In genomic region chr3:167798443-167798842, GRCh38 we compare ENCODE assay signal across 19 cellular contexts.
DNase-seq lines count a peak whose midpoint lies in the region; ATAC-seq and TF ChIP-seq lines count a peak whose summit lies in the region.
"Had no signal": no experiment of that assay in that cellular context is flagged by ENCODE, and none has a peak within 500 bp of the region (broad histone marks: within the 10 kb centered on the region; RNA-seq: fewer than 3 reads in every experiment).

No MANE protein-coding gene starts in this region.

- H3K4me1 Mint-ChIP-seq in activated CD8-positive, alpha-beta memory T cell treated with anti-CD3 and anti-CD28 coated beads, Interleukin-2, amount 10 ng/mL, durations not matched to agents 7 days and 5 days = no peaks in the 10 kb centered on the region
- H3K4me1 Mint-ChIP-seq: activated CD4-positive, alpha-beta T cell treated with anti-CD3 and anti-CD28 coated beads, Interleukin-2, amount 10 ng/mL, durations not matched to agents 7 days and 5 days; activated naive CD4-positive, alpha-beta T cell treated with anti-CD3 and anti-CD28 coated beads, Interleukin-2, amount 10 ng/mL, durations not matched to agents 7 days and 5 days; CD8-positive, alpha-beta memory T cell; neural progenitor cell had no signal

- intact Hi-C loops in right cardiac atrium (cut with DNase I) = no loop called here
- intact Hi-C loops in psoas muscle (cut with DNase I) = no loop called here

- H3K9me3 ChIP-seq in right cardiac atrium (ENCODE audit: control insufficient read depth, low read length) (no peaks in the 10 kb centered on the region), psoas muscle (no peaks in the 10 kb centered on the region)

- H3K27me3 Mint-ChIP-seq in activated CD8-positive, alpha-beta memory T cell treated with anti-CD3 and anti-CD28 coated beads, Interleukin-2, amount 10 ng/mL, durations not matched to agents 7 days and 5 days = no peaks in the 10 kb centered on the region
- H3K27me3 Mint-ChIP-seq: activated CD4-positive, alpha-beta T cell treated with anti-CD3 and anti-CD28 coated beads, Interleukin-2, amount 10 ng/mL, durations not matched to agents 7 days and 5 days; activated naive CD4-positive, alpha-beta T cell treated with anti-CD3 and anti-CD28 coated beads, Interleukin-2, amount 10 ng/mL, durations not matched to agents 7 days and 5 days; CD8-positive, alpha-beta memory T cell had no signal

- H3K27ac Mint-ChIP-seq in activated CD8-positive, alpha-beta memory T cell treated with anti-CD3 and anti-CD28 coated beads, Interleukin-2, amount 10 ng/mL, durations not matched to agents 7 days and 5 days = no peak overlapping the region
- H3K27ac Mint-ChIP-seq: activated CD4-positive, alpha-beta T cell treated with anti-CD3 and anti-CD28 coated beads, Interleukin-2, amount 10 ng/mL, durations not matched to agents 7 days and 5 days; activated naive CD4-positive, alpha-beta T cell treated with anti-CD3 and anti-CD28 coated beads, Interleukin-2, amount 10 ng/mL, durations not matched to agents 7 days and 5 days; CD8-positive, alpha-beta memory T cell; neural progenitor cell had no signal

- no peaks in the 10 kb centered on the region for H3K36me3 Mint-ChIP-seq in activated CD8-positive, alpha-beta memory T cell treated with anti-CD3 and anti-CD28 coated beads, Interleukin-2, amount 10 ng/mL, durations not matched to agents 7 days and 5 days
- H3K36me3 Mint-ChIP-seq: activated naive CD4-positive, alpha-beta T cell treated with anti-CD3 and anti-CD28 coated beads, Interleukin-2, amount 10 ng/mL, durations not matched to agents 7 days and 5 days; neural progenitor cell had no signal

- H3K4me1 ChIP-seq in right cardiac atrium (ENCODE audit: control insufficient read depth, insufficient read depth, low read length) = no peaks in the 10 kb centered on the region
- H3K4me1 ChIP-seq in psoas muscle = no peaks in the 10 kb centered on the region
- H3K4me1 ChIP-seq: neural progenitor cell had no signal

- no peaks in the 10 kb centered on the region for H3K9me3 Mint-ChIP-seq in activated CD8-positive, alpha-beta memory T cell treated with anti-CD3 and anti-CD28 coated beads, Interleukin-2, amount 10 ng/mL, durations not matched to agents 7 days and 5 days (ENCODE audit: low read depth)
- H3K9me3 Mint-ChIP-seq: activated CD4-positive, alpha-beta T cell treated with anti-CD3 and anti-CD28 coated beads, Interleukin-2, amount 10 ng/mL, durations not matched to agents 7 days and 5 days; activated naive CD4-positive, alpha-beta T cell treated with anti-CD3 and anti-CD28 coated beads, Interleukin-2, amount 10 ng/mL, durations not matched to agents 7 days and 5 days; neural progenitor cell had no signal

- no peak overlapping the region for H3K4me3 ChIP-seq in right cardiac atrium (ENCODE audit: low read length)
- no peak overlapping the region for H3K4me3 ChIP-seq in psoas muscle
- H3K4me3 ChIP-seq: neural progenitor cell, SK-N-MC had no signal

- CTCF ChIA-PET in activated CD8-positive, alpha-beta memory T cell treated with anti-CD3 and anti-CD28 coated beads, Interleukin-2, amount 10 ng/mL, durations not matched to agents 7 days and 5 days (lab: Charles Lee) = no interaction called here

- H3K4me3 Mint-ChIP-seq in activated CD8-positive, alpha-beta memory T cell treated with anti-CD3 and anti-CD28 coated beads, Interleukin-2, amount 10 ng/mL, durations not matched to agents 7 days and 5 days = no peak overlapping the region
- H3K4me3 Mint-ChIP-seq: activated CD4-positive, alpha-beta T cell treated with anti-CD3 and anti-CD28 coated beads, Interleukin-2, amount 10 ng/mL, durations not matched to agents 7 days and 5 days; activated naive CD4-positive, alpha-beta T cell treated with anti-CD3 and anti-CD28 coated beads, Interleukin-2, amount 10 ng/mL, durations not matched to agents 7 days and 5 days; CD8-positive, alpha-beta memory T cell; neural progenitor cell had no signal

- no peak overlapping the region for H3K27ac ChIP-seq in right cardiac atrium (ENCODE audit: low read length)
- no peak overlapping the region for H3K27ac ChIP-seq in psoas muscle
- H3K27ac ChIP-seq: neural progenitor cell, SK-N-MC had no signal

- TF ChIP-seq CTCF in psoas muscle (IDR thresholded peaks at IDR 0.05) = no peak

- H3K36me3 ChIP-seq in psoas muscle (ENCODE audit: insufficient read depth in 1 of 2, low read depth in 1 of 2) = no peaks in the 10 kb centered on the region
- H3K36me3 ChIP-seq: neural progenitor cell had no signal

- peak; percentile 93 for ATAC-seq in GM18499 (IDR thresholded peaks at IDR 0.05; ENCODE audit: insufficient read depth, unreplicated experiment)
- peak; percentile 58 for ATAC-seq in GM19397 (IDR thresholded peaks at IDR 0.05; ENCODE audit: unreplicated experiment)
- ATAC-seq in HG02623 (IDR thresholded peaks at IDR 0.05; ENCODE audit: unreplicated experiment) = peak; percentile 83
- ATAC-seq in HG03565 (IDR thresholded peaks at IDR 0.05; ENCODE audit: unreplicated experiment) = peak; percentile 74
- ATAC-seq in activated CD8-positive, alpha-beta memory T cell treated with anti-CD3 and anti-CD28 coated beads, Interleukin-2, amount 10 ng/mL, durations not matched to agents 7 days and 5 days = no peak
- ATAC-seq in right cardiac atrium = no peak
- no peak for ATAC-seq in psoas muscle
- ATAC-seq: left cardiac atrium had no signal

- no peak for DNase-seq in NCI-H1105 treated with DMSO at 0.1 percent for 48 hours (lab: John Stamatoyannopoulos, UW)
- no peak for DNase-seq in activated CD8-positive, alpha-beta memory T cell treated with anti-CD3 and anti-CD28 coated beads, Interleukin-2, amount 10 ng/mL, durations not matched to agents 7 days and 5 days
- no peak for DNase-seq in right cardiac atrium
- no peak for DNase-seq in psoas muscle
- DNase-seq: activated CD4-positive, alpha-beta T cell treated with anti-CD3 and anti-CD28 coated beads, Interleukin-2, amount 10 ng/mL, durations not matched to agents 7 days and 5 days; activated naive CD4-positive, alpha-beta T cell treated with anti-CD3 and anti-CD28 coated beads, Interleukin-2, amount 10 ng/mL, durations not matched to agents 7 days and 5 days; activated T-cell treated with anti-CD3 and anti-CD28 coated beads for 4 hours; CD8-positive, alpha-beta memory T cell; left cardiac atrium; midbrain; NCI-H187; NCI-H510A; retina had no signal

- no peaks in the 10 kb centered on the region for H3K27me3 ChIP-seq in right cardiac atrium (ENCODE audit: control insufficient read depth, insufficient read depth)
- H3K27me3 ChIP-seq in psoas muscle (ENCODE audit: insufficient read depth in 3 of 3, low read length in 2 of 3) = no peaks in the 10 kb centered on the region
- H3K27me3 ChIP-seq: neural progenitor cell had no signal

Comparison
In these comparisons a context has a peak if more than half of its experiments do, and no peak if none do; other contexts are left out.
1. ATAC-seq: peak in GM18499 (single experiment), GM19397 (single experiment), HG02623 (single experiment) and HG03565 (single experiment); none in activated CD8-positive, alpha-beta memory T cell treated with anti-CD3 and anti-CD28 coated beads, Interleukin-2, amount 10 ng/mL, durations not matched to agents 7 days and 5 days (single experiment), right cardiac atrium (0 of 2) and psoas muscle (0 of 4).